In genomic region chr17:7021993-7022778, GRCh38 we compare ENCODE assay signal across 1 cellular context.
TF ChIP-seq lines count a peak whose summit lies in the region.

No MANE protein-coding gene starts in this region.

TF ChIP-seq in HepG2, 621 proteins besides CTCF, POLR2A, EP300 and RAD21 (continued from another document and continues in another):
- TF ChIP-seq ATF7-NPFF (CRISPR knock-in tag; IDR thresholded peaks at IDR 0.05; ENCODE audit: low read depth) (peak; percentile 52; the same call in 1 of the 2 replicates), SOX13 (IDR thresholded peaks at IDR 0.05) (no peak), SOX13 (CRISPR knock-in tag; conservative IDR thresholded peaks at IDR 0.05 in 1 of 2, IDR thresholded peaks at IDR 0.05 in 1 of 2) (0 out of 4 replicates have a peak, but pooled peaks of 1 of the 2 experiments have one; percentile 9), MED1 (CRISPR knock-in tag; IDR thresholded peaks at IDR 0.05) (0 out of 2 replicates have a peak, but pooled peaks have one; percentile 27), SYNCRIP (IDR thresholded peaks at IDR 0.05; ENCODE audit: insufficient read depth, low read depth, low read length) (no peak), NR2F6 (IDR thresholded peaks at IDR 0.05) (no peak), NR2F6 (CRISPR knock-in tag; IDR thresholded peaks at IDR 0.05) (no peak; the same call in 1 of the 2 replicates), ZKSCAN5 (CRISPR knock-in tag; IDR thresholded peaks at IDR 0.05) (no peak), NFE2L1 (CRISPR knock-in tag; IDR thresholded peaks at IDR 0.05; ENCODE audit: borderline replicate concordance) (no peak), HBP1 (CRISPR knock-in tag; IDR thresholded peaks at IDR 0.05; ENCODE audit: low read depth) (no peak), ZNF143 (CRISPR knock-in tag; IDR thresholded peaks at IDR 0.05) (no peak), ATF5 (CRISPR knock-in tag; IDR thresholded peaks at IDR 0.05; ENCODE audit: low read depth) (no peak), ZNF354B (CRISPR knock-in tag; IDR thresholded peaks at IDR 0.05) (no peak), XRCC5 (optimal IDR thresholded peaks at IDR 0.05; ENCODE audit: low read length) (peak; percentile 78), WIZ (CRISPR knock-in tag; IDR thresholded peaks at IDR 0.05) (no peak), ZNF234 (CRISPR knock-in tag; conservative IDR thresholded peaks at IDR 0.05) (no peak), SNAPC4 (CRISPR knock-in tag; IDR thresholded peaks at IDR 0.05) (no peak), ZNF235 (CRISPR knock-in tag; IDR thresholded peaks at IDR 0.05; ENCODE audit: borderline replicate concordance) (no peak), SIN3A (IDR thresholded peaks at IDR 0.05; ENCODE audit: borderline replicate concordance, low read depth, low read length) (no peak), SRSF1 (optimal IDR thresholded peaks at IDR 0.05; ENCODE audit: low read depth, low read length) (no peak), ZNF414 (CRISPR knock-in tag; IDR thresholded peaks at IDR 0.05) (no peak), ZBTB7B (CRISPR knock-in tag; IDR thresholded peaks at IDR 0.05) (peak; percentile 85), KMT2B (CRISPR knock-in tag; IDR thresholded peaks at IDR 0.05) (peak; percentile 63; the same call in 1 of the 2 replicates), ZFP1 (CRISPR knock-in tag; IDR thresholded peaks at IDR 0.05) (no peak), ZNF761 (CRISPR knock-in tag; conservative IDR thresholded peaks at IDR 0.05) (no peak), ZIK1 (CRISPR knock-in tag; IDR thresholded peaks at IDR 0.05; ENCODE audit: borderline replicate concordance, low read depth) (no peak), HMGXB4 (CRISPR knock-in tag; IDR thresholded peaks at IDR 0.05; ENCODE audit: borderline replicate concordance in 1 of 2, low read depth in 1 of 2) (peak; percentile 91 to 93), CEBPG (CRISPR knock-in tag; IDR thresholded peaks at IDR 0.05) (no peak), AHDC1 (CRISPR knock-in tag; IDR thresholded peaks at IDR 0.05; ENCODE audit: borderline replicate concordance) (no peak), TFDP2 (CRISPR knock-in tag; IDR thresholded peaks at IDR 0.05) (peak; percentile 70), RERE (CRISPR knock-in tag; IDR thresholded peaks at IDR 0.05; ENCODE audit: low read depth) (no peak), FUBP1 (CRISPR knock-in tag; IDR thresholded peaks at IDR 0.05; ENCODE audit: borderline replicate concordance) (no peak), ZBTB42 (CRISPR knock-in tag; IDR thresholded peaks at IDR 0.05) (no peak)
